ENCODE assay signal across 20 cellular contexts in the genomic region with DNA sequence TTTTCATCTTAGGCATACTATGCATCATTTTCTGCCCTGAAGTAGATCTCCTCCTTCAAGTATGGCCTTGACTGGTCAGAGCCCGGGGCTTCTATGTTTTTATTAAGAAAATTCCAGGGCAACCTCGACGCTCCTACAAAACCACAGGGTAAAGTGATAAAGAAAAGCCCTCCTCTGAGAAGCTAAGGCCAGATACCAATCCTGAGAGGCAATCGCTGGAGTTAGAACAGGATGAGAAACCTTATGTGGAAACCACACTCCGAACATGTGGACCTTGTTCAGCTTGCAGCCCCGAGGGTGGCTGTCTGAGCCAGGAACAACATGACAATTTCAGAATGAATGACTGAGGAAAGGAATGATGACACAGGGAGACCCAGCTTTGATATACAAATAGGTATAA. TPM values are rescaled to one million over a fixed set of nuclear protein-coding genes. Genes with fewer than 3 reads are reported as not detected.
DNase-seq lines count a peak whose midpoint lies in the region; ATAC-seq and TF ChIP-seq lines count a peak whose summit lies in the region.
"Had no signal": no experiment of that assay in that cellular context is flagged by ENCODE, and none has a peak within 500 bp of the region (broad histone marks: within the 10 kb centered on the region; RNA-seq: fewer than 3 reads in every experiment).

No MANE protein-coding gene starts in this region.

- no peaks in the 10 kb centered on the region for H3K79me2 ChIP-seq in PC-9 (ENCODE audit: low read depth)

- H2BK5ac ChIP-seq in mesenchymal stem cell (ENCODE audit: low read depth, low read length, poor library complexity, severe bottlenecking): no peak overlapping the region

- no TSS peak for BruUV-seq in PC-9 (replicated peaks; lab: Mats Ljungman, UMichigan)

- intact Hi-C loops in CD4-positive, alpha-beta memory T cell (cut with micrococcal nuclease): no loop called here
- intact Hi-C loops in PC-9 (cut with micrococcal nuclease; ENCODE audit: unreplicated experiment): no loop called here

- peaks cover 0 to 71% (median 0%) of the 10 kb centered on the region in 11 experiments; a peak in 5 of 22 replicates for H3K27me3 ChIP-seq in BLaER1 treated with 17β-estradiol and CSF1 and Interleukin-3, amounts not matched to agents 10 nM and 100 nM
- no peaks in the 10 kb centered on the region for H3K27me3 ChIP-seq in CD4-positive, alpha-beta memory T cell (ENCODE audit: insufficient read depth, low read length)
- H3K27me3 ChIP-seq in mesenchymal stem cell (ENCODE audit: control insufficient read depth in 1 of 2, insufficient read depth in 1 of 2, low read length in 2 of 2) (no peaks in the 10 kb centered on the region), PC-9 (ENCODE audit: insufficient read depth, low read depth) (no peaks in the 10 kb centered on the region)
- H3K27me3 ChIP-seq: esophagus squamous epithelium, MG63, stomach, upper lobe of left lung had no signal

- H2AFZ ChIP-seq in mesenchymal stem cell (ENCODE audit: low read depth, low read length) (no peak overlapping the region), PC-9 (no peak overlapping the region)

- 86% methylated on average over 6 of the region's 6 CpGs for WGBS in mesenchymal stem cell

- H3K4me1 Mint-ChIP-seq in CD4-positive, alpha-beta memory T cell: peaks cover 29 to 44% (median 37%) of the 10 kb centered on the region in 4 donors
- peaks cover 29% of the 10 kb centered on the region for H3K4me1 Mint-ChIP-seq in stimulated activated memory B cell treated with anti-CD40 and anti-IgM and Interleukin-4, amounts not matched to agents 10 μg/mL and 1 μg/mL and 100 μg/mL, for 72 hours

- no peak overlapping the region for H4K91ac ChIP-seq in mesenchymal stem cell (ENCODE audit: low read length)

- peaks cover 0 to 99% (median 18%) of the 10 kb centered on the region in 11 experiments; a peak in 15 of 22 replicates for H4K20me1 ChIP-seq in BLaER1 treated with 17β-estradiol and CSF1 and Interleukin-3, amounts not matched to agents 10 nM and 100 nM
- H4K20me1 ChIP-seq in PC-9 (ENCODE audit: insufficient read depth): no peaks in the 10 kb centered on the region

- CTCF ChIA-PET in CD4-positive, alpha-beta memory T cell (lab: Charles Lee; ENCODE audit: partially characterized antibody): interaction anchor here (4.2 kb wide), 1 partner anchor 22 kb away, joined by 27 read pairs; no protein-coding TSS in a partner anchor
- CTCF ChIA-PET in PC-9 (lab: Charles Lee): interaction anchor here (0.6 kb wide), 1 partner anchor 711 kb away, joined by 3 read pairs; no protein-coding TSS in a partner anchor

- H3K9ac ChIP-seq in BLaER1 treated with 17β-estradiol and CSF1 and Interleukin-3, amounts not matched to agents 10 nM and 100 nM: peak overlapping the region in 4 of 11 experiments; percentile 4 to 60 (median 41); a peak in 3 of 22 replicates
- no peak overlapping the region for H3K9ac ChIP-seq in mesenchymal stem cell (ENCODE audit: low read length)

- no peak for TF ChIP-seq CTCF in PC-9 (conservative IDR thresholded peaks at IDR 0.05)

- H2BK120ac ChIP-seq in mesenchymal stem cell (ENCODE audit: low read depth, low read length): no peak overlapping the region

- H3K18ac ChIP-seq in mesenchymal stem cell (ENCODE audit: low read depth in 1 of 2, low read length in 2 of 2): no peak overlapping the region

- H3K9me3 Mint-ChIP-seq in CD4-positive, alpha-beta memory T cell: no peaks in the 10 kb centered on the region
- no peaks in the 10 kb centered on the region for H3K9me3 Mint-ChIP-seq in stimulated activated memory B cell treated with anti-CD40 and anti-IgM and Interleukin-4, amounts not matched to agents 10 μg/mL and 1 μg/mL and 100 μg/mL, for 72 hours

- peaks cover 61 to 85% of the 10 kb centered on the region in 2 donors for H3K36me3 Mint-ChIP-seq in CD4-positive, alpha-beta memory T cell
- H3K36me3 Mint-ChIP-seq in stimulated activated memory B cell treated with anti-CD40 and anti-IgM and Interleukin-4, amounts not matched to agents 10 μg/mL and 1 μg/mL and 100 μg/mL, for 72 hours: peaks cover 75% of the 10 kb centered on the region

- no peak for ATAC-seq in stimulated activated memory B cell treated with anti-CD40 and anti-IgM and Interleukin-4, amounts not matched to agents 10 μg/mL and 1 μg/mL and 100 μg/mL, for 72 hours
- ATAC-seq: activated CD4-positive, alpha-beta T cell treated with anti-CD3 and anti-CD28 coated beads for 36 hours; activated CD8-positive, alpha-beta memory T cell treated with anti-CD3 and anti-CD28 coated beads, Interleukin-2, amount 10 ng/mL, durations not matched to agents 7 days and 5 days; left colon had no signal

- peak overlapping the region in 4 of 11 experiments; percentile 10 to 80 (median 48); a peak in 1 of 22 replicates for H3K27ac ChIP-seq in BLaER1 treated with 17β-estradiol and CSF1 and Interleukin-3, amounts not matched to agents 10 nM and 100 nM
- H3K27ac ChIP-seq in CD4-positive, alpha-beta memory T cell (ENCODE audit: low read depth, low read length): no peak overlapping the region
- peak overlapping the region; percentile 83 for H3K27ac ChIP-seq in mesenchymal stem cell (ENCODE audit: low read length, poor library complexity, severe bottlenecking)
- H3K27ac ChIP-seq in PC-9: no peak overlapping the region
- H3K27ac ChIP-seq: psoas muscle, stomach, upper lobe of left lung had no signal

- DNase-seq in CD4-positive, alpha-beta memory T cell: no peak
- DNase-seq in astrocyte of the hippocampus (ENCODE audit: low read depth, low spot score) (peak; percentile 65), mesenchymal stem cell (peak; percentile 43), PC-9 (no peak)
- DNase-seq in stimulated activated CD4-positive, alpha-beta T cell treated with anti-CD3 and anti-CD28 coated beads, Interleukin-4, amount 100 ng/mL, for 1 hour: no peak
- DNase-seq: activated CD4-positive, alpha-beta T cell treated with anti-CD3 and anti-CD28 coated beads for 36 hours; activated CD8-positive, alpha-beta memory T cell treated with anti-CD3 and anti-CD28 coated beads, Interleukin-2, amount 10 ng/mL, durations not matched to agents 7 days and 5 days; effector memory CD4-positive, alpha-beta T cell; esophagus squamous epithelium; left colon; MG63; midbrain; NCI-H2171; NCI-H69; psoas muscle; stomach had no signal

- no peak overlapping the region for H3K4me3 ChIP-seq in BLaER1 treated with 17β-estradiol and CSF1 and Interleukin-3, amounts not matched to agents 10 nM and 100 nM
- no peak overlapping the region for H3K4me3 ChIP-seq in CD4-positive, alpha-beta memory T cell (ENCODE audit: low read length in 2 of 2)
- H3K4me3 ChIP-seq in mesenchymal stem cell (ENCODE audit: insufficient read depth in 1 of 2, low read depth in 1 of 2, low read length in 2 of 2) (no peak overlapping the region), PC-9 (no peak overlapping the region)
- H3K4me3 ChIP-seq: esophagus squamous epithelium, MG63, psoas muscle, skin epidermis, stomach, upper lobe of left lung had no signal

- POLR2A ChIA-PET in CD4-positive, alpha-beta memory T cell (lab: Charles Lee; ENCODE audit: partially characterized antibody): no interaction called here
- POLR2A ChIA-PET in PC-9 (lab: Charles Lee; ENCODE audit: unreplicated experiment): no interaction called here

- no peak overlapping the region for H4K8ac ChIP-seq in mesenchymal stem cell (ENCODE audit: low read length)

- H3F3A ChIP-seq in PC-9 (ENCODE audit: insufficient read depth, low read depth): no peaks in the 10 kb centered on the region; the same call in 1 of the 2 replicates

- H3K9me2 ChIP-seq in PC-9 (ENCODE audit: insufficient read depth): no peaks in the 10 kb centered on the region

- no peaks in the 10 kb centered on the region for H3K9me3 ChIP-seq in BLaER1 treated with 17β-estradiol and CSF1 and Interleukin-3, amounts not matched to agents 10 nM and 100 nM (replicated peaks in 1 of 11)
- H3K9me3 ChIP-seq in CD4-positive, alpha-beta memory T cell (ENCODE audit: control insufficient read depth in 1 of 2, low read length in 2 of 2): no peaks in the 10 kb centered on the region
- no peaks in the 10 kb centered on the region for H3K9me3 ChIP-seq in mesenchymal stem cell (ENCODE audit: control insufficient read depth, low read length)
- H3K9me3 ChIP-seq in PC-9 (ENCODE audit: insufficient read depth, low read depth): no peaks in the 10 kb centered on the region
- H3K9me3 ChIP-seq: esophagus squamous epithelium, MG63, psoas muscle, stomach, upper lobe of left lung had no signal

- no peak overlapping the region for H3K14ac ChIP-seq in mesenchymal stem cell (ENCODE audit: low read length in 2 of 2)

- peak overlapping the region; percentile 73 to 95 (median 82) for H3K4me2 ChIP-seq in BLaER1 treated with 17β-estradiol and CSF1 and Interleukin-3, amounts not matched to agents 10 nM and 100 nM
- H3K4me2 ChIP-seq in mesenchymal stem cell (ENCODE audit: low read length, poor library complexity, severe bottlenecking) (no peak overlapping the region), PC-9 (no peak overlapping the region)

- H3K4me1 ChIP-seq in BLaER1 treated with 17β-estradiol and CSF1 and Interleukin-3, amounts not matched to agents 10 nM and 100 nM: peaks cover 39 to 45% (median 42%) of the 10 kb centered on the region in 10 experiments
- H3K4me1 ChIP-seq in CD4-positive, alpha-beta memory T cell (ENCODE audit: insufficient read depth, low read length): peaks cover 36% of the 10 kb centered on the region
- peaks cover 9% of the 10 kb centered on the region for H3K4me1 ChIP-seq in mesenchymal stem cell (ENCODE audit: control insufficient read depth, insufficient read depth, low read depth, low read length)
- no peaks in the 10 kb centered on the region for H3K4me1 ChIP-seq in PC-9 (replicated peaks; ENCODE audit: insufficient read depth)
- H3K4me1 ChIP-seq: esophagus squamous epithelium, psoas muscle had no signal

- H3K4ac ChIP-seq in mesenchymal stem cell (ENCODE audit: low read depth in 1 of 2, low read length in 2 of 2): no peak overlapping the region

- H3K4me3 Mint-ChIP-seq in CD4-positive, alpha-beta memory T cell: no peak overlapping the region
- H3K4me3 Mint-ChIP-seq in stimulated activated memory B cell treated with anti-CD40 and anti-IgM and Interleukin-4, amounts not matched to agents 10 μg/mL and 1 μg/mL and 100 μg/mL, for 72 hours: no peak overlapping the region
- H3K4me3 Mint-ChIP-seq: activated CD4-positive, alpha-beta T cell treated with anti-CD3 and anti-CD28 coated beads for 36 hours; activated CD8-positive, alpha-beta memory T cell treated with anti-CD3 and anti-CD28 coated beads, Interleukin-2, amount 10 ng/mL, durations not matched to agents 7 days and 5 days had no signal

- H3K36me3 ChIP-seq in BLaER1 treated with 17β-estradiol and CSF1 and Interleukin-3, amounts not matched to agents 10 nM and 100 nM: peaks cover 85 to 97% (median 94%) of the 10 kb centered on the region in 11 experiments
- peaks cover 73% of the 10 kb centered on the region for H3K36me3 ChIP-seq in CD4-positive, alpha-beta memory T cell (ENCODE audit: insufficient read depth, low read length)
- H3K36me3 ChIP-seq in mesenchymal stem cell (ENCODE audit: control insufficient read depth in 1 of 2, insufficient read depth in 2 of 2, low read depth in 1 of 2, low read length in 2 of 2): peaks cover 73 to 99% of the 10 kb centered on the region in 2 experiments
- H3K36me3 ChIP-seq in PC-9 (ENCODE audit: low read depth): no peaks in the 10 kb centered on the region

- peaks cover 20% of the 10 kb centered on the region for H3K79me1 ChIP-seq in mesenchymal stem cell (replicated peaks; ENCODE audit: low read length, poor library complexity, severe bottlenecking)

- no peak overlapping the region for H2BK15ac ChIP-seq in mesenchymal stem cell (ENCODE audit: low read depth, poor library complexity, severe bottlenecking)

- peak overlapping the region; percentile 21 to 74 (median 58) for H3K27ac Mint-ChIP-seq in CD4-positive, alpha-beta memory T cell
- no peak overlapping the region for H3K27ac Mint-ChIP-seq in stimulated activated memory B cell treated with anti-CD40 and anti-IgM and Interleukin-4, amounts not matched to agents 10 μg/mL and 1 μg/mL and 100 μg/mL, for 72 hours
- H3K27ac Mint-ChIP-seq: activated CD8-positive, alpha-beta memory T cell treated with anti-CD3 and anti-CD28 coated beads, Interleukin-2, amount 10 ng/mL, durations not matched to agents 7 days and 5 days had no signal

- H3K27me3 Mint-ChIP-seq in CD4-positive, alpha-beta memory T cell: no peaks in the 10 kb centered on the region
- H3K27me3 Mint-ChIP-seq in stimulated activated memory B cell treated with anti-CD40 and anti-IgM and Interleukin-4, amounts not matched to agents 10 μg/mL and 1 μg/mL and 100 μg/mL, for 72 hours: no peaks in the 10 kb centered on the region
- H3K27me3 Mint-ChIP-seq: activated CD4-positive, alpha-beta T cell treated with anti-CD3 and anti-CD28 coated beads for 36 hours; activated CD8-positive, alpha-beta memory T cell treated with anti-CD3 and anti-CD28 coated beads, Interleukin-2, amount 10 ng/mL, durations not matched to agents 7 days and 5 days had no signal

- no peak overlapping the region for H2AK5ac ChIP-seq in mesenchymal stem cell (ENCODE audit: low read length, severe bottlenecking)

- H3K23ac ChIP-seq in mesenchymal stem cell (ENCODE audit: low read length in 2 of 2): no peak overlapping the region

- H2BK12ac ChIP-seq in mesenchymal stem cell (ENCODE audit: low read length in 2 of 2): no peak overlapping the region

RNA-seq across cellular contexts. Expression of a gene that starts 35.6 kb away (rescaled TPM):
- 10 to 100 TPM; 56.6 TPM for total RNA-seq in CD4-positive, alpha-beta memory T cell
- 10 to 100 TPM; 42.7 to 45.8 TPM for polyA plus RNA-seq in CD4-positive, alpha-beta memory T cell
- polyA plus RNA-seq in mesenchymal stem cell (2013, experiment 1 of 2): 24.8 TPM
- 24.4 TPM for polyA plus RNA-seq in mesenchymal stem cell (2013, experiment 2 of 2)
- total RNA-seq in PC-9 (2021): 14.5 and 19.6 TPM in 2 replicates

RNA-seq across cellular contexts. Expression of a gene that starts 47.4 kb away (rescaled TPM):
- total RNA-seq in CD4-positive, alpha-beta memory T cell: 10 to 100 TPM; 62.9 to 64.5 TPM
- 10 to 100 TPM; 14.0 to 21.9 TPM for polyA plus RNA-seq in CD4-positive, alpha-beta memory T cell
- polyA plus RNA-seq in mesenchymal stem cell (2013, experiment 1 of 2): 65.6 TPM
- 62.1 TPM for polyA plus RNA-seq in mesenchymal stem cell (2013, experiment 2 of 2)
- total RNA-seq in PC-9 (2021): 39.6 and 40.9 TPM in 2 replicates

Comparison
In these comparisons a context has a peak if more than half of its experiments do, and no peak if none do; other contexts are left out.
1. H3K4me2 ChIP-seq: peak in BLaER1 treated with 17β-estradiol and CSF1 and Interleukin-3, amounts not matched to agents 10 nM and 100 nM (11 of 11); none in mesenchymal stem cell (single experiment) and PC-9 (single experiment).
2. DNase-seq: peak in astrocyte of the hippocampus (single experiment) and mesenchymal stem cell (single experiment); none in CD4-positive, alpha-beta memory T cell (0 of 5), stimulated activated CD4-positive, alpha-beta T cell treated with anti-CD3 and anti-CD28 coated beads, Interleukin-4, amount 100 ng/mL, for 1 hour (single experiment) and PC-9 (0 of 2).